In genomic region chr7:108348913-108349312, GRCh38 we compare ENCODE assay signal across 17 cellular contexts.
DNase-seq lines count a peak whose midpoint lies in the region; TF ChIP-seq lines count a peak whose summit lies in the region.
"Had no signal": no experiment of that assay in that cellular context is flagged by ENCODE, and none has a peak within 500 bp of the region (broad histone marks: within the 10 kb centered on the region; RNA-seq: fewer than 3 reads in every experiment).

No MANE protein-coding gene starts in this region.

- DNase-seq in EL (peak; percentile 41), RKO (ENCODE audit: low spot score) (peak; percentile 36), epithelial cell of proximal tubule (ENCODE audit: low read depth) (peak; percentile 42), non-pigmented ciliary epithelial cell (ENCODE audit: low read depth) (peak; percentile 35), amygdala (lab: John Stamatoyannopoulos, UW) (no peak), NCI-H2171 treated with DMSO at 0.1 percent for 48 hours (lab: John Stamatoyannopoulos, UW) (no peak), SK-N-DZ (ENCODE audit: low spot score) (no peak)
- DNase-seq in activated CD4-positive, alpha-beta T cell treated with anti-CD3 and anti-CD28 coated beads for 48 hours, result no peak
- DNase-seq: activated naive CD8-positive, alpha-beta T cell treated with anti-CD3 and anti-CD28 coated beads, Interleukin-2, amount 50 U/mL, for 24 hours; activated T-cell treated with anti-CD3 and anti-CD28 coated beads for 4 hours; C1 segment of cervical spinal cord; NCI-H1694; NCI-H524 treated with DMSO at 0.1 percent for 48 hours; Peyer's patch; tibial artery had no signal

- TF ChIP-seq CTCF in epithelial cell of proximal tubule (conservative IDR thresholded peaks at IDR 0.05; ENCODE audit: low read depth, low read length), result no peak

- H3K4me3 ChIP-seq in epithelial cell of proximal tubule (ENCODE audit: low read depth, low read length), result no peak overlapping the region
- H3K4me3 ChIP-seq: K562, Peyer's patch, prostate gland, tibial artery had no signal

Comparison
In these comparisons a context has a peak if more than half of its experiments do, and no peak if none do; other contexts are left out.
1. DNase-seq: peak in EL (single experiment), RKO (single experiment), epithelial cell of proximal tubule (single experiment) and non-pigmented ciliary epithelial cell (single experiment); none in amygdala (0 of 56), NCI-H2171 treated with DMSO at 0.1 percent for 48 hours (single experiment), activated CD4-positive, alpha-beta T cell treated with anti-CD3 and anti-CD28 coated beads for 48 hours (single experiment) and SK-N-DZ (single experiment).